In genomic region chr15:43510230-43511011, GRCh38 we compare ENCODE assay signal across 8 cellular contexts. TPM values are rescaled to one million over a fixed set of nuclear protein-coding genes. Genes with fewer than 3 reads are reported as not detected.
A peak's percentile ranks its signal among the peaks of the same experiment; 100 is the strongest.
DNase-seq lines count a peak whose midpoint lies in the region; ATAC-seq, FAIRE-seq and TF ChIP-seq lines count a peak whose summit lies in the region.

No MANE protein-coding gene starts in this region.

- peak; percentile 97 for ATAC-seq in stimulated activated naive CD8-positive, alpha-beta T cell treated with anti-CD3 and anti-CD28 coated beads, Interleukin-15, Interleukin-2, amounts not matched to agents 100 U/mL and 50 U/mL, for 24 hours

- peak overlapping the region; percentile 98 to 99 (median 98) for H3K27ac Mint-ChIP-seq in nephron

- FAIRE-seq in H54 (lab: Jason Lieb, UNC) = peak; percentile 78

- CTCF ChIA-PET in RWPE1 (lab: Yijun Ruan, JAX) = interaction anchor here (0.6 to 1.9 kb wide), 4 partner anchors 17 to 239 kb away, joined by 5 to 9 read pairs (median 6); partner anchors contain the start of gene TP53BP1

- DNase-seq in ELR (ENCODE audit: low read depth) (peak; percentile 99), H54 (ENCODE audit: insufficient read length, low spot score) (peak; percentile 91), LoVo (ENCODE audit: low spot score) (peak; percentile 99), RWPE1 (ENCODE audit: low spot score) (peak; percentile 97), fibroblast of the aortic adventitia (ENCODE audit: low read depth) (peak; percentile 97)
- peak; percentile 93 for DNase-seq in activated T-helper 9 cell treated with anti-CD3 and anti-CD28 coated beads, Interleukin-2, amount 50 U/mL, for 16 hours (ENCODE audit: low read depth)
- peak; percentile 97 for DNase-seq in stimulated activated naive CD8-positive, alpha-beta T cell treated with anti-CD3 and anti-CD28 coated beads, Interleukin-15, Interleukin-2, amounts not matched to agents 100 U/mL and 50 U/mL, for 24 hours

- TF ChIP-seq CTCF in RWPE1 (conservative IDR thresholded peaks at IDR 0.05; ENCODE audit: low read depth) (no peak), fibroblast of the aortic adventitia (IDR thresholded peaks at IDR 0.05; ENCODE audit: insufficient read depth, low read length) (peak; percentile 53), nephron (IDR thresholded peaks at IDR 0.05; ENCODE audit: unreplicated experiment in 3 of 3) (peak; percentile 36 to 47 (median 43))

- H3K4me1 Mint-ChIP-seq in nephron = peaks cover 70% of the 10 kb centered on the region

- no peaks in the 10 kb centered on the region for H3K36me3 Mint-ChIP-seq in nephron (ENCODE audit: low read depth)

- H3K27ac ChIP-seq in RWPE1 = peak overlapping the region; percentile 77

- POLR2A ChIA-PET in RWPE1 (lab: Yijun Ruan, JAX; ENCODE audit: low non-redundant PET) = interaction anchor here (0.6 to 0.7 kb wide), 3 partner anchors 54 to 962 kb away, joined by 3 to 10 read pairs (median 5); no protein-coding TSS in a partner anchor

- TF ChIP-seq POLR2A in H54 (IDR thresholded peaks at IDR 0.05; ENCODE audit: low read depth, low read length) = peak; percentile 25; the same call in 1 of the 2 replicates

- H3K4me3 Mint-ChIP-seq in nephron = peak overlapping the region; percentile 89 to 94 (median 89)

- H3K27me3 Mint-ChIP-seq in nephron (ENCODE audit: low read depth) = peaks cover 3% of the 10 kb centered on the region

- peak overlapping the region; percentile 85 for H3K4me3 ChIP-seq in fibroblast of the aortic adventitia (ENCODE audit: low read depth, low read length)

- no peaks in the 10 kb centered on the region for H3K9me3 Mint-ChIP-seq in nephron

RNA-seq across cellular contexts. Expression of gene MAP1A, which starts 7.0 kb away (rescaled TPM):
- total RNA-seq in fibroblast of the aortic adventitia (ENCODE audit: low replicate concordance) = 43.9 and 108 TPM in 2 replicates

RNA-seq across cellular contexts. Expression of gene TP53BP1, which starts 17.5 kb away (rescaled TPM):
- total RNA-seq in fibroblast of the aortic adventitia (ENCODE audit: low replicate concordance) = 71.9 and 106 TPM in 2 replicates

Comparison
In these comparisons a context has a peak if more than half of its experiments do, and no peak if none do; other contexts are left out.
1. Peak in every context shown above with its lines: DNase-seq, ATAC-seq, H3K4me3 ChIP-seq and H3K27ac ChIP-seq.